19 cellular contexts compared by ENCODE assay signal in the genomic region with DNA sequence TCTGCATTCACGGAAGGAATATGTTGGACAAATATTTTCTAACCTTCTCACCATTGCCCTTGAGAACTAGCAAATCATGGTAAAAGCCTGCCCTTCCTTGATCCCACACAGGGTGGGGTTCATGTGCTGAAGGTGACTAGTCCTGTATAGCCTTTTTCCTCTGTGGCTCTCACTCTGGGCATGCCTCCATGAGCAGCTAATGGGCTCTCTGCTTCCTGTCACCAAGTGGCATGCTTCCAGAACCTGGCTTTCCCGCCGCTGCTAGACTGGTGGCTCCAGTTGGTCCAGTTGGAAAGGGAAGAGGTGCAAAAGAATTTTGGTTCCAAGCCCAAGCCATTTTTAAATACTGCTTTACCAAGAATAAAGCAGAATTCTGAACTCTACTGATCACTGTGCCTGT. TPM values are rescaled to one million over a fixed set of nuclear protein-coding genes. Genes with fewer than 3 reads are reported as not detected.
DNase-seq lines count a peak whose midpoint lies in the region; TF ChIP-seq lines count a peak whose summit lies in the region.
"Had no signal": no experiment of that assay in that cellular context is flagged by ENCODE, and none has a peak within 500 bp of the region (broad histone marks: within the 10 kb centered on the region; RNA-seq: fewer than 3 reads in every experiment).

No MANE protein-coding gene starts in this region.

- DNase-seq in LNCaP clone FGC (ENCODE audit: low read depth): peak; percentile 92
- peak; percentile 43 for DNase-seq in mesenteric fat pad (ENCODE audit: low spot score)
- no peak for DNase-seq in Peyer's patch
- no peak for DNase-seq in HEK293T (ENCODE audit: extremely low spot score)
- DNase-seq in GM19238 (ENCODE audit: insufficient read length, low spot score): no peak
- DNase-seq in putamen (ENCODE audit: low spot score): no peak
- DNase-seq: activated B cell treated with CpG ODN at 0.5 μM for 24 hours; activated CD8-positive, alpha-beta T cell treated with anti-CD3 and anti-CD28 coated beads for 36 hours; CD4-positive, CD25-positive, alpha-beta regulatory T cell; glutamatergic neuron; immature natural killer cell; NCI-H524; retina; stimulated activated naive CD8-positive, alpha-beta T cell treated with anti-CD3 and anti-CD28 coated beads, Interleukin-15, Interleukin-2, amounts not matched to agents 100 U/mL and 50 U/mL, for 24 hours had no signal

- no peak for TF ChIP-seq POLR2A in Peyer's patch (IDR thresholded peaks at IDR 0.05)

- peaks cover 0 to 10% of the 10 kb centered on the region in 2 donors for H3K36me3 ChIP-seq in esophagus (ENCODE audit: control insufficient read depth in 2 of 2, insufficient read depth in 2 of 2, low read length in 1 of 2)
- peaks cover 0 to 4% (median 0%) of the 10 kb centered on the region in 3 donors for H3K36me3 ChIP-seq in Peyer's patch
- H3K36me3 ChIP-seq: neural progenitor cell had no signal

- peaks cover 0 to 7% of the 10 kb centered on the region in 2 donors for H3K4me1 ChIP-seq in esophagus (ENCODE audit: control insufficient read depth in 2 of 2, insufficient read depth in 2 of 2, low read length in 1 of 2)
- no peaks in the 10 kb centered on the region for H3K4me1 ChIP-seq in Peyer's patch
- H3K4me1 ChIP-seq: upper lobe of left lung had no signal

- 41 to 48% methylated on average over 3 of the region's 3 CpGs for whole genome bisulfite sequencing in esophagus, 2 donors

- CTCF ChIA-PET in HEK293T (lab: Yijun Ruan, JAX): no interaction called here

- H3K4me3 ChIP-seq in LNCaP clone FGC (ENCODE audit: low read depth, low read length): no peak overlapping the region
- no peak overlapping the region for H3K4me3 ChIP-seq in esophagus (ENCODE audit: low read depth in 1 of 2, low read length in 2 of 2)
- H3K4me3 ChIP-seq in Peyer's patch: no peak overlapping the region
- H3K4me3 ChIP-seq: neural progenitor cell, upper lobe of left lung had no signal

- H3K27me3 ChIP-seq in esophagus (ENCODE audit: control insufficient read depth in 1 of 2, insufficient read depth in 2 of 2, low read length in 2 of 2) (no peaks in the 10 kb centered on the region), Peyer's patch (no peaks in the 10 kb centered on the region)
- H3K27me3 ChIP-seq: neural progenitor cell, upper lobe of left lung had no signal

- no peak for TF ChIP-seq CTCF in 22Rv1 (IDR thresholded peaks at IDR 0.05)
- peak; percentile 36 for TF ChIP-seq CTCF in LNCaP clone FGC (IDR thresholded peaks at IDR 0.05; ENCODE audit: control insufficient read depth, extremely low read depth, insufficient read depth)
- TF ChIP-seq CTCF in Peyer's patch (IDR thresholded peaks at IDR 0.05): no peak

- POLR2A ChIA-PET in HEK293T (lab: Yijun Ruan, JAX): no interaction called here

- no peaks in the 10 kb centered on the region for H3K9me3 ChIP-seq in esophagus (ENCODE audit: control insufficient read depth in 2 of 2, insufficient read depth in 1 of 2, low read depth in 1 of 2, low read length in 1 of 2)
- no peaks in the 10 kb centered on the region for H3K9me3 ChIP-seq in Peyer's patch
- H3K9me3 ChIP-seq: upper lobe of left lung had no signal

- H3K27ac ChIP-seq in 22Rv1: peak overlapping the region; percentile 37
- H3K27ac ChIP-seq in esophagus (ENCODE audit: low read depth in 2 of 2, low read length in 1 of 2): peak overlapping the region; percentile 44 to 62
- H3K27ac ChIP-seq in Peyer's patch: no peak overlapping the region
- H3K27ac ChIP-seq: epithelial cell of prostate, neural progenitor cell, upper lobe of left lung had no signal

TF ChIP-seq in HEK293T, 16 proteins besides CTCF, POLR2A, EP300 and RAD21:
- TF ChIP-seq FOXM1 (IDR thresholded peaks at IDR 0.05; ENCODE audit: borderline replicate concordance): no peak
- no peak for TF ChIP-seq ARNT (IDR thresholded peaks at IDR 0.05)
- no peak for TF ChIP-seq TARDBP (IDR thresholded peaks at IDR 0.05)
- no peak for TF ChIP-seq LEF1 (IDR thresholded peaks at IDR 0.05; ENCODE audit: borderline replicate concordance)
- TF ChIP-seq L3MBTL2 (conservative IDR thresholded peaks at IDR 0.05): no peak

RNA-seq across cellular contexts. Expression of gene FBXO10, which starts 35.5 kb away (rescaled TPM):
- polyA plus RNA-seq in esophagus: 1 to 10 TPM; 2.1 to 3.0 TPM
- total RNA-seq in mesenteric fat pad (10.6 TPM), Peyer's patch (10 to 100 TPM in 1 of 4 donors, 1 to 10 TPM in 3; 1.6 to 12.4 (median 4.2) TPM)

RNA-seq across cellular contexts. Expression of gene TOMM5, which starts 51.8 kb away (rescaled TPM):
- 100 to 1,000 TPM in 1 of 2 donors, 10 to 100 TPM in 1; 93.3 to 113 TPM for polyA plus RNA-seq in esophagus
- total RNA-seq in mesenteric fat pad (82.7 TPM), Peyer's patch (100 to 1,000 TPM in 2 of 4 donors, 10 to 100 TPM in 2; 26.9 to 116 (median 77.0) TPM)

RNA-seq across cellular contexts. Expression of gene POLR1E, which starts 54.9 kb away (rescaled TPM):
- polyA plus RNA-seq in esophagus: 10 to 100 TPM in 1 of 2 donors, 1 to 10 TPM in 1; 8.1 to 15.2 TPM
- total RNA-seq in mesenteric fat pad: 35.7 TPM
- total RNA-seq in Peyer's patch: 10 to 100 TPM in 1 of 4 donors, 1 to 10 TPM in 3; 4.0 to 21.5 (median 8.1) TPM

Comparison
In these comparisons a context has a peak if more than half of its experiments do, and no peak if none do; other contexts are left out.
1. H3K27ac ChIP-seq: peak in 22Rv1 (single experiment) and esophagus (2 of 2); none in Peyer's patch (0 of 4).
2. DNase-seq: peak in LNCaP clone FGC (single experiment) and mesenteric fat pad (single experiment); none in Peyer's patch (0 of 3), HEK293T (single experiment), GM19238 (single experiment) and putamen (single experiment).